In genomic region chr3:127152676-127153505, GRCh38 we compare ENCODE assay signal across 2 cellular contexts.
TF ChIP-seq lines count a peak whose summit lies in the region.

No MANE protein-coding gene starts in this region.

TF ChIP-seq in SK-N-SH treated with all-trans-retinoic acid at 6 μM for 48 hours, 23 proteins besides CTCF, POLR2A, EP300 and RAD21 (continued from another document):
- TF ChIP-seq, protein P1, sequence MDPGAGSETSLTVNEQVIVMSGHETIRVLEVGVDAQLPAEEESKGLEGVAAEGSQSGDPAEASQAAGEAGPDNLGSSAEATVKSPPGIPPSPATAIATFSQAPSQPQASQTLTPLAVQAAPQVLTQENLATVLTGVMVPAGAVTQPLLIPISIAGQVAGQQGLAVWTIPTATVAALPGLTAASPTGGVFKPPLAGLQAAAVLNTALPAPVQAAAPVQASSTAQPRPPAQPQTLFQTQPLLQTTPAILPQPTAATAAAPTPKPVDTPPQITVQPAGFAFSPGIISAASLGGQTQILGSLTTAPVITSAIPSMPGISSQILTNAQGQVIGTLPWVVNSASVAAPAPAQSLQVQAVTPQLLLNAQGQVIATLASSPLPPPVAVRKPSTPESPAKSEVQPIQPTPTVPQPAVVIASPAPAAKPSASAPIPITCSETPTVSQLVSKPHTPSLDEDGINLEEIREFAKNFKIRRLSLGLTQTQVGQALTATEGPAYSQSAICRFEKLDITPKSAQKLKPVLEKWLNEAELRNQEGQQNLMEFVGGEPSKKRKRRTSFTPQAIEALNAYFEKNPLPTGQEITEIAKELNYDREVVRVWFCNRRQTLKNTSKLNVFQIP (CRISPR knock-in tag; IDR thresholded peaks at IDR 0.05; ENCODE audit: borderline replicate concordance, low read depth) = no peak
- TF ChIP-seq PPARA (CRISPR knock-in tag; IDR thresholded peaks at IDR 0.05; ENCODE audit: borderline replicate concordance) (no peak), CSDC2 (CRISPR knock-in tag; IDR thresholded peaks at IDR 0.05) (no peak), TCF4 (CRISPR knock-in tag; IDR thresholded peaks at IDR 0.05; ENCODE audit: borderline replicate concordance) (no peak), TOX (CRISPR knock-in tag; IDR thresholded peaks at IDR 0.05; ENCODE audit: borderline replicate concordance) (no peak), RARB (CRISPR knock-in tag; IDR thresholded peaks at IDR 0.05) (no peak)
- TF ChIP-seq, protein P2, sequence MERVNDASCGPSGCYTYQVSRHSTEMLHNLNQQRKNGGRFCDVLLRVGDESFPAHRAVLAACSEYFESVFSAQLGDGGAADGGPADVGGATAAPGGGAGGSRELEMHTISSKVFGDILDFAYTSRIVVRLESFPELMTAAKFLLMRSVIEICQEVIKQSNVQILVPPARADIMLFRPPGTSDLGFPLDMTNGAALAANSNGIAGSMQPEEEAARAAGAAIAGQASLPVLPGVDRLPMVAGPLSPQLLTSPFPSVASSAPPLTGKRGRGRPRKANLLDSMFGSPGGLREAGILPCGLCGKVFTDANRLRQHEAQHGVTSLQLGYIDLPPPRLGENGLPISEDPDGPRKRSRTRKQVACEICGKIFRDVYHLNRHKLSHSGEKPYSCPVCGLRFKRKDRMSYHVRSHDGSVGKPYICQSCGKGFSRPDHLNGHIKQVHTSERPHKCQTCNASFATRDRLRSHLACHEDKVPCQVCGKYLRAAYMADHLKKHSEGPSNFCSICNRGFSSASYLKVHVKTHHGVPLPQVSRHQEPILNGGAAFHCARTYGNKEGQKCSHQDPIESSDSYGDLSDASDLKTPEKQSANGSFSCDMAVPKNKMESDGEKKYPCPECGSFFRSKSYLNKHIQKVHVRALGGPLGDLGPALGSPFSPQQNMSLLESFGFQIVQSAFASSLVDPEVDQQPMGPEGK (CRISPR knock-in tag; IDR thresholded peaks at IDR 0.05; ENCODE audit: borderline replicate concordance) = no peak

TF ChIP-seq in SK-N-SH, 30 proteins besides CTCF, POLR2A, EP300 and RAD21 (continued from another document):
- TF ChIP-seq NRF1 (IDR thresholded peaks at IDR 0.05; ENCODE audit: low read depth, low read length) (no peak), CHD2 (IDR thresholded peaks at IDR 0.05; ENCODE audit: low read length, partially characterized antibody) (no peak), FOSL2 (IDR thresholded peaks at IDR 0.05; ENCODE audit: borderline replicate concordance, low read depth) (no peak), MXI1 (IDR thresholded peaks at IDR 0.05; ENCODE audit: low read depth, low read length) (no peak), GATA2 (CRISPR knock-in tag; IDR thresholded peaks at IDR 0.05) (no peak), TCF12 (IDR thresholded peaks at IDR 0.05) (no peak)
TF ChIP-seq in SK-N-SH: peak in this region for 0.
